1 cellular context compared by ENCODE assay signal in the genomic region with DNA sequence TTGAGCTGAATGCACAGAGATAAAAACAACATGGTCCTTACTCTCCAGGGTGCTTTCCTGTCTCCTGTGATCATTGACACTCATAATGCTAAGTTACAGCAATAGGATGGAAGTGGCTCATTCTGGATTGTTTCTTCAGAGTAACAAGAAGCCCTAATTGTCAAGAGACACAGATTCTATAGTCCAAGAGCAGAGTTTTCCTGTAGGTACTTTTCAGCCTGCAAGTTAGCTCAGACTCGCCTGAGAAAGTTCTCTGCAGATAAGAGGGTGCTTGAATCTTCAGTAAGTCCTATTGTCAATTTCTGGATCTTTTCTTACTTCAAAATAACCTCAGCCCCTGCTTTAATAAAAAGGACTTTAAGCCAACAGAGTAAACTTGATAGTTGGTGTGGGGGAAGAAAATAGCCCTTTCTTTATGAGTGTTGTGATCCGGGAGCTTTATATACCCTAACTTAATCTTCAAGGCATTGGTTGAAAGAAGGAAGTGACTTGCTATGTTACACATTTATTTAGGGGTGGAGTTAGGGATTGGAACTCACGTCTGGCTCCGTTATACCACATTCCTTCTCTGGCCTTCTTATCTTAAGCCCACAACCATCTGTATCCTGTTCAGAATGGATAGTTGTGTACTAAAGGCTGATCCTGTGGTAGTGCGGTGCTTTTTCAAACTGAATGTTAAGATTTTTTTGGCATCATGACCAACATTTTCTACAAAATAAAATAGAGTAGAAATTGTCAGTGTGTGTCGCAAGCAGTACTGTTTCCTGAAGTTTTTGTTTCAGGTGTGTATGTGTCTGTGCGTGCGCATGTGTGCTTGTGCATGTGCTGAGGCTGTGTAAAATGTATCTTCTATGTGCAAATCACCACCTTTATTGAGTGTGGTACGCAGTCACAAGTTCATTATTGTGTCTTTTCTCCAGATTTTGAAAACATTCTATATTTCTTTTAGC.
TF ChIP-seq lines count a peak whose summit lies in the region.

No MANE protein-coding gene starts in this region.

TF ChIP-seq in liver, 16 proteins besides CTCF, POLR2A, EP300 and RAD21 (continued from another document):
- TF ChIP-seq, protein P1, sequence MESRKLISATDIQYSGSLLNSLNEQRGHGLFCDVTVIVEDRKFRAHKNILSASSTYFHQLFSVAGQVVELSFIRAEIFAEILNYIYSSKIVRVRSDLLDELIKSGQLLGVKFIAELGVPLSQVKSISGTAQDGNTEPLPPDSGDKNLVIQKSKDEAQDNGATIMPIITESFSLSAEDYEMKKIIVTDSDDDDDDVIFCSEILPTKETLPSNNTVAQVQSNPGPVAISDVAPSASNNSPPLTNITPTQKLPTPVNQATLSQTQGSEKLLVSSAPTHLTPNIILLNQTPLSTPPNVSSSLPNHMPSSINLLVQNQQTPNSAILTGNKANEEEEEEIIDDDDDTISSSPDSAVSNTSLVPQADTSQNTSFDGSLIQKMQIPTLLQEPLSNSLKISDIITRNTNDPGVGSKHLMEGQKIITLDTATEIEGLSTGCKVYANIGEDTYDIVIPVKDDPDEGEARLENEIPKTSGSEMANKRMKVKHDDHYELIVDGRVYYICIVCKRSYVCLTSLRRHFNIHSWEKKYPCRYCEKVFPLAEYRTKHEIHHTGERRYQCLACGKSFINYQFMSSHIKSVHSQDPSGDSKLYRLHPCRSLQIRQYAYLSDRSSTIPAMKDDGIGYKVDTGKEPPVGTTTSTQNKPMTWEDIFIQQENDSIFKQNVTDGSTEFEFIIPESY (IDR thresholded peaks at IDR 0.05) = no peak
- no peak for TF ChIP-seq TAF1 (conservative IDR thresholded peaks at IDR 0.05)
